In genomic region chr10:97180367-97180763, GRCh38 we compare ENCODE assay signal across 1 cellular context.
TF ChIP-seq lines count a peak whose summit lies in the region.

No MANE protein-coding gene starts in this region.

TF ChIP-seq in SK-N-SH treated with all-trans-retinoic acid at 6 μM for 48 hours, 23 proteins besides CTCF, POLR2A, EP300 and RAD21 (continued from another document):
- TF ChIP-seq, protein P1, sequence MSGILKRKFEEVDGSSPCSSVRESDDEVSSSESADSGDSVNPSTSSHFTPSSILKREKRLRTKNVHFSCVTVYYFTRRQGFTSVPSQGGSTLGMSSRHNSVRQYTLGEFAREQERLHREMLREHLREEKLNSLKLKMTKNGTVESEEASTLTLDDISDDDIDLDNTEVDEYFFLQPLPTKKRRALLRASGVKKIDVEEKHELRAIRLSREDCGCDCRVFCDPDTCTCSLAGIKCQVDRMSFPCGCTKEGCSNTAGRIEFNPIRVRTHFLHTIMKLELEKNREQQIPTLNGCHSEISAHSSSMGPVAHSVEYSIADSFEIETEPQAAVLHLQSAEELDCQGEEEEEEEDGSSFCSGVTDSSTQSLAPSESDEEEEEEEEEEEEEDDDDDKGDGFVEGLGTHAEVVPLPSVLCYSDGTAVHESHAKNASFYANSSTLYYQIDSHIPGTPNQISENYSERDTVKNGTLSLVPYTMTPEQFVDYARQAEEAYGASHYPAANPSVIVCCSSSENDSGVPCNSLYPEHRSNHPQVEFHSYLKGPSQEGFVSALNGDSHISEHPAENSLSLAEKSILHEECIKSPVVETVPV (CRISPR knock-in tag; IDR thresholded peaks at IDR 0.05) = no peak
- TF ChIP-seq BACH2 (CRISPR knock-in tag; IDR thresholded peaks at IDR 0.05; ENCODE audit: borderline replicate concordance) (no peak), ZC3H10 (CRISPR knock-in tag; IDR thresholded peaks at IDR 0.05) (no peak), ZNF565 (CRISPR knock-in tag; conservative IDR thresholded peaks at IDR 0.05; ENCODE audit: low read depth) (no peak), PPARA (CRISPR knock-in tag; IDR thresholded peaks at IDR 0.05; ENCODE audit: borderline replicate concordance) (no peak), ARNTL (CRISPR knock-in tag; IDR thresholded peaks at IDR 0.05; ENCODE audit: borderline replicate concordance, low read depth) (no peak)
